In genomic region chr15:100880897-100881242, GRCh38 we compare ENCODE assay signal across 9 cellular contexts. TPM values are rescaled to one million over a fixed set of nuclear protein-coding genes. Genes with fewer than 3 reads are reported as not detected.
DNase-seq lines count a peak whose midpoint lies in the region; ATAC-seq, FAIRE-seq and TF ChIP-seq lines count a peak whose summit lies in the region.
"Had no signal": no experiment of that assay in that cellular context is flagged by ENCODE, and none has a peak within 500 bp of the region (broad histone marks: within the 10 kb centered on the region; RNA-seq: fewer than 3 reads in every experiment).

No MANE protein-coding gene starts in this region.

- no peak overlapping the region for H2BK5ac ChIP-seq in IMR-90 (ENCODE audit: low read depth, low read length, poor library complexity, severe bottlenecking)

- no peaks in the 10 kb centered on the region for H3K9me1 ChIP-seq in IMR-90 (ENCODE audit: insufficient read depth, low read length)

- peak overlapping the region; percentile 28 for H2AK9ac ChIP-seq in IMR-90 (replicated peaks; ENCODE audit: low read depth, low read length, poor library complexity)

- no peak for ATAC-seq in IMR-90 (ENCODE audit: low read depth)
- no peak for ATAC-seq in HG03520 (IDR thresholded peaks at IDR 0.05; ENCODE audit: unreplicated experiment)
- ATAC-seq in GM19328 (IDR thresholded peaks at IDR 0.05; ENCODE audit: unreplicated experiment): no peak

- TF ChIP-seq CTCF in IMR-90 (conservative IDR thresholded peaks at IDR 0.05; ENCODE audit: low read depth, low read length): no peak
- TF ChIP-seq CTCF in astrocyte (IDR thresholded peaks at IDR 0.05; ENCODE audit: insufficient read depth, low read depth, low read length): no peak
- no peak for TF ChIP-seq CTCF in smooth muscle cell (IDR thresholded peaks at IDR 0.05; ENCODE audit: borderline replicate concordance, insufficient read depth, poor library complexity, severe bottlenecking)

- POLR2A ChIA-PET in IMR-90 (lab: Charles Lee; ENCODE audit: unreplicated experiment): interaction anchor here (0.6 kb wide), 1 partner anchor 234 kb away, joined by 3 read pairs; no protein-coding TSS in a partner anchor

- in situ Hi-C loops in IMR-90 (cut with MboI; ENCODE audit: low sequenced_read_pairs): no loop called here

- dilution Hi-C loops in IMR-90 (cut with HindIII; ENCODE audit: low sequenced_read_pairs, unreplicated experiment): no loop called here

- H4K20me1 ChIP-seq in IMR-90 (ENCODE audit: insufficient read depth, low read length): no peaks in the 10 kb centered on the region
- peaks cover 5% of the 10 kb centered on the region for H4K20me1 ChIP-seq in astrocyte (ENCODE audit: insufficient read depth, low read length)
- no peaks in the 10 kb centered on the region for H4K20me1 ChIP-seq in smooth muscle cell (ENCODE audit: low read depth)

- H3K4me3 Mint-ChIP-seq in astrocyte (ENCODE audit: unreplicated experiment): peak overlapping the region; percentile 68

- H3K9ac ChIP-seq in IMR-90 (ENCODE audit: low read depth, low read length) (no peak overlapping the region), astrocyte (ENCODE audit: low read length) (peak overlapping the region; percentile 72), iPS-15b (ENCODE audit: low read depth, low read length) (no peak overlapping the region), smooth muscle cell (ENCODE audit: low read depth) (no peak overlapping the region)

- no peak overlapping the region for H4K8ac ChIP-seq in IMR-90 (ENCODE audit: low read depth in 2 of 2, low read length in 2 of 2)

- H3F3A ChIP-seq in smooth muscle cell (ENCODE audit: low read depth): no peaks in the 10 kb centered on the region

- H3K4me1 ChIP-seq in IMR-90 (ENCODE audit: control insufficient read depth, insufficient read depth, low read length): no peaks in the 10 kb centered on the region; the same call in 1 of the 2 replicates
- H3K4me1 ChIP-seq in astrocyte (ENCODE audit: insufficient read depth, low read length): peaks cover 6% of the 10 kb centered on the region
- H3K4me1 ChIP-seq in iPS-15b (ENCODE audit: control insufficient read depth, insufficient read depth, low read length): peaks cover 12% of the 10 kb centered on the region
- no peaks in the 10 kb centered on the region for H3K4me1 ChIP-seq in smooth muscle cell (ENCODE audit: low read depth)

- no peaks in the 10 kb centered on the region for H3K4me1 Mint-ChIP-seq in astrocyte (ENCODE audit: low read depth, unreplicated experiment)

- no peak for TF ChIP-seq RAD21 in IMR-90 (IDR thresholded peaks at IDR 0.05; ENCODE audit: low read length)

- no peaks in the 10 kb centered on the region for H3K79me1 ChIP-seq in IMR-90 (ENCODE audit: low read depth in 1 of 2, low read length in 2 of 2)

- FAIRE-seq in astrocyte (lab: Jason Lieb, UNC): no peak
- FAIRE-seq: TTC549 had no signal

- H4K5ac ChIP-seq in IMR-90 (ENCODE audit: low read depth, low read length): no peak overlapping the region

- H3K36me3 ChIP-seq in IMR-90 (ENCODE audit: control insufficient read depth, insufficient read depth, low read length) (no peaks in the 10 kb centered on the region), astrocyte (ENCODE audit: insufficient read depth, low read length) (no peaks in the 10 kb centered on the region), iPS-15b (ENCODE audit: control insufficient read depth, insufficient read depth, low read length) (no peaks in the 10 kb centered on the region), smooth muscle cell (ENCODE audit: low read depth) (no peaks in the 10 kb centered on the region)

- H3K9me3 Mint-ChIP-seq in astrocyte (ENCODE audit: unreplicated experiment): no peaks in the 10 kb centered on the region

- no peak for TF ChIP-seq POLR2A in IMR-90 (IDR thresholded peaks at IDR 0.05; ENCODE audit: low read depth, low read length)

- no peak overlapping the region for H2BK20ac ChIP-seq in IMR-90 (ENCODE audit: low read depth, low read length)

- no peak overlapping the region for H3K23ac ChIP-seq in IMR-90 (ENCODE audit: low read depth, low read length)

- H4K91ac ChIP-seq in IMR-90 (ENCODE audit: insufficient read depth, low read depth, low read length): no peak overlapping the region

- H2BK120ac ChIP-seq in IMR-90 (ENCODE audit: low read depth, low read length): no peak overlapping the region

- no CpG with 5 or more reads among the region's 10 CpGs for WGBS in IMR-90 (ENCODE audit: extremely low coverage in 2 of 2, insufficient read length in 1 of 2), 2 experiments
- WGBS in smooth muscle cell (ENCODE audit: low lambda C conversion rate): 32% methylated on average over 10 of the region's 10 CpGs

- H2AK5ac ChIP-seq in IMR-90 (ENCODE audit: low read depth, low read length): no peak overlapping the region

- H2BK15ac ChIP-seq in IMR-90 (ENCODE audit: low read depth, low read length): no peak overlapping the region

- H3K27me3 ChIP-seq in IMR-90 (ENCODE audit: control insufficient read depth, insufficient read depth, low read length): peaks cover 60% of the 10 kb centered on the region
- peaks cover 20% of the 10 kb centered on the region for H3K27me3 ChIP-seq in astrocyte (ENCODE audit: insufficient read depth, low read length)
- H3K27me3 ChIP-seq in iPS-15b (ENCODE audit: control insufficient read depth, insufficient read depth, low read length): peaks cover 61% of the 10 kb centered on the region
- H3K27me3 ChIP-seq in smooth muscle cell (ENCODE audit: low read depth): peaks cover 92% of the 10 kb centered on the region

- H3K4me3 ChIP-seq in IMR-90 (ENCODE audit: insufficient read depth, low read depth, low read length) (no peak overlapping the region), astrocyte (ENCODE audit: insufficient read depth, low read depth, low read length) (peak overlapping the region; percentile 50), iPS-15b (ENCODE audit: low read depth, low read length) (peak overlapping the region; percentile 59), smooth muscle cell (peak overlapping the region; percentile 45)

- H3K14ac ChIP-seq in IMR-90 (replicated peaks; ENCODE audit: low read depth, low read length): no peak overlapping the region

- H3K27ac Mint-ChIP-seq in astrocyte (ENCODE audit: unreplicated experiment): no peak overlapping the region

- H2AFZ ChIP-seq in IMR-90 (replicated peaks; ENCODE audit: low read length, poor library complexity) (no peak overlapping the region), astrocyte (ENCODE audit: low read depth, low read length) (peak overlapping the region; percentile 66), smooth muscle cell (ENCODE audit: low read depth) (no peak overlapping the region)

- H3K79me2 ChIP-seq in astrocyte (ENCODE audit: insufficient read depth, low read length) (peaks cover 13% of the 10 kb centered on the region), smooth muscle cell (ENCODE audit: low read depth) (no peaks in the 10 kb centered on the region)

- H3K27ac ChIP-seq in IMR-90 (ENCODE audit: insufficient read depth, low read length) (no peak overlapping the region), astrocyte (ENCODE audit: low read depth, low read length) (no peak overlapping the region), smooth muscle cell (ENCODE audit: low read depth) (no peak overlapping the region)

- no peak for DNase-seq in IMR-90
- DNase-seq in astrocyte (ENCODE audit: low read depth): no peak
- DNase-seq in smooth muscle cell (lab: John Stamatoyannopoulos, UW; ENCODE audit: unreplicated experiment): no peak
- no peak for DNase-seq in stimulated activated CD4-positive, alpha-beta T cell treated with anti-CD3 and anti-CD28 coated beads, Interleukin-2, amount 100 ng/mL, for 48 hours
- DNase-seq: GOT3 had no signal

- H3K4me2 ChIP-seq in IMR-90 (ENCODE audit: low read depth, low read length): no peak overlapping the region
- peak overlapping the region; percentile 85 for H3K4me2 ChIP-seq in astrocyte (ENCODE audit: low read length)
- H3K4me2 ChIP-seq in smooth muscle cell: no peak overlapping the region

- no peaks in the 10 kb centered on the region for H3K36me3 Mint-ChIP-seq in astrocyte (ENCODE audit: low read depth, unreplicated experiment)

- no peak overlapping the region for H3K56ac ChIP-seq in IMR-90 (ENCODE audit: extremely low read depth, insufficient read depth, low read length)

- CTCF ChIA-PET in IMR-90 (lab: Yijun Ruan, JAX): no interaction called here

- no peak overlapping the region for H3K18ac ChIP-seq in IMR-90 (ENCODE audit: low read depth, low read length)

- no TSS peak for BruUV-seq in IMR-90 (replicated peaks; lab: Mats Ljungman, UMichigan)

- intact Hi-C loops in IMR-90 (cut with micrococcal nuclease): no loop called here

- H3K9me3 ChIP-seq in IMR-90 (ENCODE audit: control insufficient read depth, insufficient read depth, low read length) (no peaks in the 10 kb centered on the region), astrocyte (ENCODE audit: insufficient read depth, low read depth, low read length) (no peaks in the 10 kb centered on the region), iPS-15b (ENCODE audit: control insufficient read depth, insufficient read depth, low read length) (no peaks in the 10 kb centered on the region), smooth muscle cell (replicated peaks; ENCODE audit: low read depth) (no peaks in the 10 kb centered on the region)

- peaks cover 72% of the 10 kb centered on the region for H3K27me3 Mint-ChIP-seq in astrocyte (ENCODE audit: low read depth, unreplicated experiment)

- no peak overlapping the region for H3K4ac ChIP-seq in IMR-90 (ENCODE audit: low read depth, low read length)

TF ChIP-seq in IMR-90, 13 proteins besides CTCF, POLR2A, EP300 and RAD21 (continues in another document):
- TF ChIP-seq RCOR1 (IDR thresholded peaks at IDR 0.05; ENCODE audit: insufficient replicate concordance, low read length) (no peak), RFX5 (IDR thresholded peaks at IDR 0.05; ENCODE audit: low read depth, low read length) (no peak), MAFK (IDR thresholded peaks at IDR 0.05; ENCODE audit: low read depth, low read length) (no peak)

RNA-seq across cellular contexts. Expression of gene ALDH1A3, which starts 1.2 kb away (rescaled TPM):
- 5.0 and 8.6 TPM in 2 replicates for total RNA-seq in IMR-90 (2012; rRNA removed)
- 2.9 and 3.1 TPM in 2 replicates for polyA plus RNA-seq in IMR-90 (2012; rRNA removed)
- polyA plus RNA-seq in IMR-90 (2012; cell fraction: cytosol; rRNA removed): 1.6 and 6.2 TPM in 2 replicates
- 1.4 and 4.7 TPM in 2 replicates for polyA plus RNA-seq in IMR-90 (2012; cell fraction: nucleus; rRNA removed; ENCODE audit: low replicate concordance)
- 0.55 and 0.95 TPM in 2 replicates for total RNA-seq in astrocyte
- total RNA-seq in smooth muscle cell: 1.2 and 1.6 TPM in 2 replicates
- polyA plus RNA-seq in smooth muscle cell: 0.45 and 1.3 TPM in 2 replicates

RNA-seq across cellular contexts. Expression of gene LRRK1, which starts 38.3 kb away (rescaled TPM):
- total RNA-seq in IMR-90 (2012; rRNA removed) (1.9 and 3.0 TPM in 2 replicates), astrocyte (0.41 and 0.65 TPM in 2 replicates), smooth muscle cell (0.85 and 1.6 TPM in 2 replicates)
- polyA plus RNA-seq in IMR-90 (2012; rRNA removed) (5.8 and 6.8 TPM in 2 replicates), smooth muscle cell (1.1 and 2.7 TPM in 2 replicates)
- polyA plus RNA-seq in IMR-90 (2012; cell fraction: cytosol; rRNA removed): 3.1 and 5.1 TPM in 2 replicates
- polyA plus RNA-seq in IMR-90 (2012; cell fraction: nucleus; rRNA removed; ENCODE audit: low replicate concordance): 19.9 and 31.2 TPM in 2 replicates
